In genomic region chr1:92494485-92495141, GRCh38 we compare ENCODE assay signal across 22 cellular contexts. TPM values are rescaled to one million over a fixed set of nuclear protein-coding genes. Genes with fewer than 3 reads are reported as not detected.
DNase-seq lines count a peak whose midpoint lies in the region; ATAC-seq lines count a peak whose summit lies in the region.
"Had no signal": no experiment of that assay in that cellular context is flagged by ENCODE, and none has a peak within 500 bp of the region (broad histone marks: within the 10 kb centered on the region; RNA-seq: fewer than 3 reads in every experiment).

No MANE protein-coding gene starts in this region.

- peaks cover 14% of the 10 kb centered on the region for H3K4me1 ChIP-seq in CD4-positive, CD25-positive, alpha-beta regulatory T cell (ENCODE audit: control insufficient read depth, insufficient read depth, low read length, poor library complexity, severe bottlenecking)
- H3K4me1 ChIP-seq in Karpas-422 (ENCODE audit: low read length): peaks cover 14% of the 10 kb centered on the region
- H3K4me1 ChIP-seq in thymus (ENCODE audit: control insufficient read depth, insufficient read depth, low read length): peaks cover 13% of the 10 kb centered on the region
- H3K4me1 ChIP-seq: SJSA1 had no signal

- H3K79me2 ChIP-seq in Karpas-422 (ENCODE audit: low read length): no peaks in the 10 kb centered on the region

- peak overlapping the region; percentile 57 for H3K27ac Mint-ChIP-seq in activated T-cell treated with anti-CD3 and anti-CD28 coated beads, Interleukin-2, amount 50 U/mL, for 24 hours
- peak overlapping the region in 2 of 3 donors; percentile 65 to 76 for H3K27ac Mint-ChIP-seq in CD4-positive, CD25-positive, alpha-beta regulatory T cell
- H3K27ac Mint-ChIP-seq: IgD-negative memory B cell had no signal

- ATAC-seq in activated T-cell treated with anti-CD3 and anti-CD28 coated beads, Interleukin-2, amount 50 U/mL, for 4 hours: no peak
- ATAC-seq in CD4-positive, CD25-positive, alpha-beta regulatory T cell (ENCODE audit: low read depth in 2 of 2): no peak
- no peak for ATAC-seq in esophagus mucosa

- H3K4me3 ChIP-seq in CD4-positive, CD25-positive, alpha-beta regulatory T cell (ENCODE audit: low read depth, low read length): no peak overlapping the region
- H3K4me3 ChIP-seq in Karpas-422 (ENCODE audit: low read length) (no peak overlapping the region), thymus (ENCODE audit: low read length) (no peak overlapping the region)
- H3K4me3 ChIP-seq: GM23248, MG63, SJSA1 had no signal

- no peak overlapping the region for H3K9ac ChIP-seq in Karpas-422 (ENCODE audit: low read length)
- H3K9ac ChIP-seq: GM23248 had no signal

- H3K9me2 ChIP-seq in Karpas-422 (replicated peaks; ENCODE audit: insufficient read depth, low read length): no peaks in the 10 kb centered on the region

- no peak overlapping the region for H3K4me3 Mint-ChIP-seq in activated T-cell treated with anti-CD3 and anti-CD28 coated beads, Interleukin-2, amount 50 U/mL, for 24 hours
- no peak overlapping the region for H3K4me3 Mint-ChIP-seq in activated T-cell treated with anti-CD3 and anti-CD28 coated beads, Interleukin-2, amount 50 U/mL, for 4 hours
- no peak overlapping the region for H3K4me3 Mint-ChIP-seq in CD4-positive, CD25-positive, alpha-beta regulatory T cell
- H3K4me3 Mint-ChIP-seq: CD14-positive monocyte, IgD-negative memory B cell had no signal

- H3K9me3 ChIP-seq in CD4-positive, CD25-positive, alpha-beta regulatory T cell (ENCODE audit: control insufficient read depth in 2 of 2, low read length in 2 of 2): no peaks in the 10 kb centered on the region
- H3K9me3 ChIP-seq in Karpas-422 (ENCODE audit: low read length) (no peaks in the 10 kb centered on the region), thymus (ENCODE audit: control insufficient read depth) (no peaks in the 10 kb centered on the region)
- H3K9me3 ChIP-seq: MG63, SJSA1 had no signal

- peaks cover 5% of the 10 kb centered on the region for H3K9me3 Mint-ChIP-seq in activated T-cell treated with anti-CD3 and anti-CD28 coated beads, Interleukin-2, amount 50 U/mL, for 24 hours
- no peaks in the 10 kb centered on the region for H3K9me3 Mint-ChIP-seq in activated T-cell treated with anti-CD3 and anti-CD28 coated beads, Interleukin-2, amount 50 U/mL, for 4 hours
- H3K9me3 Mint-ChIP-seq in CD4-positive, CD25-positive, alpha-beta regulatory T cell: peaks cover 0 to 1% (median 0%) of the 10 kb centered on the region in 7 donors
- H3K9me3 Mint-ChIP-seq: CD14-positive monocyte, IgD-negative memory B cell had no signal

- DNase-seq in activated T-cell treated with anti-CD3 and anti-CD28 coated beads, Interleukin-2, amount 50 U/mL, for 24 hours: no peak
- DNase-seq in activated T-cell treated with anti-CD3 and anti-CD28 coated beads, Interleukin-2, amount 50 U/mL, for 4 hours: no peak
- DNase-seq in CD4-positive, CD25-positive, alpha-beta regulatory T cell: no peak
- DNase-seq in Karpas-422: peak; percentile 34
- no peak for DNase-seq in HT-29 (ENCODE audit: low spot score)
- DNase-seq: Calu3, GM23248, H7, MG63, NCI-H1694, NCI-H2029 treated with DMSO at 0.1 percent for 48 hours, NCI-H446 treated with DMSO at 0.1 percent for 48 hours, NCI-H526, NCI-H82, Right ventricle myocardium superior, RPMI8226, T-helper 1 cell had no signal

- H3K36me3 Mint-ChIP-seq in activated T-cell treated with anti-CD3 and anti-CD28 coated beads, Interleukin-2, amount 50 U/mL, for 24 hours (ENCODE audit: low read depth): peaks cover 21% of the 10 kb centered on the region
- no peaks in the 10 kb centered on the region for H3K36me3 Mint-ChIP-seq in activated T-cell treated with anti-CD3 and anti-CD28 coated beads, Interleukin-2, amount 50 U/mL, for 4 hours (ENCODE audit: insufficient read depth)
- H3K36me3 Mint-ChIP-seq in CD4-positive, CD25-positive, alpha-beta regulatory T cell: no peaks in the 10 kb centered on the region
- H3K36me3 Mint-ChIP-seq: CD14-positive monocyte had no signal

- no peak overlapping the region for H3K27ac ChIP-seq in CD4-positive, CD25-positive, alpha-beta regulatory T cell (ENCODE audit: insufficient read depth, low read length, poor library complexity, severe bottlenecking)
- H3K27ac ChIP-seq in Karpas-422 (ENCODE audit: low read length) (no peak overlapping the region), thymus (ENCODE audit: low read depth) (peak overlapping the region; percentile 27)
- H3K27ac ChIP-seq: GM23248, SJSA1 had no signal

- H3K4me2 ChIP-seq in Karpas-422 (ENCODE audit: low read depth, low read length, poor library complexity, severe bottlenecking): no peak overlapping the region

- H3K4me1 Mint-ChIP-seq in activated T-cell treated with anti-CD3 and anti-CD28 coated beads, Interleukin-2, amount 50 U/mL, for 24 hours (ENCODE audit: low read depth): peaks cover 33% of the 10 kb centered on the region
- H3K4me1 Mint-ChIP-seq in activated T-cell treated with anti-CD3 and anti-CD28 coated beads, Interleukin-2, amount 50 U/mL, for 4 hours (ENCODE audit: low read depth): peaks cover 23% of the 10 kb centered on the region
- peaks cover 0 to 45% (median 7%) of the 10 kb centered on the region in 4 donors for H3K4me1 Mint-ChIP-seq in CD4-positive, CD25-positive, alpha-beta regulatory T cell
- H3K4me1 Mint-ChIP-seq: CD14-positive monocyte, IgD-negative memory B cell had no signal

- no peak overlapping the region for H2AFZ ChIP-seq in Karpas-422 (ENCODE audit: low read length)
- H2AFZ ChIP-seq: GM23248 had no signal

- H4K20me1 ChIP-seq in Karpas-422 (ENCODE audit: insufficient read depth, low read depth, low read length): no peaks in the 10 kb centered on the region

- no peaks in the 10 kb centered on the region for H3K36me3 ChIP-seq in CD4-positive, CD25-positive, alpha-beta regulatory T cell (ENCODE audit: control insufficient read depth, insufficient read depth, low read length)
- H3K36me3 ChIP-seq in Karpas-422 (ENCODE audit: insufficient read depth, low read length) (no peaks in the 10 kb centered on the region), thymus (ENCODE audit: control insufficient read depth, insufficient read depth) (no peaks in the 10 kb centered on the region)
- H3K36me3 ChIP-seq: MG63, SJSA1 had no signal

- H3K27me3 Mint-ChIP-seq in activated T-cell treated with anti-CD3 and anti-CD28 coated beads, Interleukin-2, amount 50 U/mL, for 24 hours: no peaks in the 10 kb centered on the region
- H3K27me3 Mint-ChIP-seq in activated T-cell treated with anti-CD3 and anti-CD28 coated beads, Interleukin-2, amount 50 U/mL, for 4 hours (ENCODE audit: low read depth): no peaks in the 10 kb centered on the region
- H3K27me3 Mint-ChIP-seq in CD4-positive, CD25-positive, alpha-beta regulatory T cell: peaks cover 17% of the 10 kb centered on the region

- H3K27me3 ChIP-seq in CD4-positive, CD25-positive, alpha-beta regulatory T cell (ENCODE audit: control insufficient read depth, insufficient read depth, low read length): no peaks in the 10 kb centered on the region
- H3K27me3 ChIP-seq in Karpas-422 (ENCODE audit: low read length) (no peaks in the 10 kb centered on the region), thymus (ENCODE audit: control insufficient read depth, insufficient read depth) (no peaks in the 10 kb centered on the region)
- H3K27me3 ChIP-seq: MG63 had no signal

- WGBS in thymus: 96% methylated on average over 4 of the region's 4 CpGs

RNA-seq across cellular contexts. Expression of gene GFI1, which starts 7.9 kb away (rescaled TPM):
- total RNA-seq in activated T-cell treated with anti-CD3 and anti-CD28 coated beads, Interleukin-2, amount 50 U/mL, for 4 hours: 100 to 1,000 TPM in 2 of 3 donors, 10 to 100 TPM in 1; 99.4 to 136 (median 115) TPM
- total RNA-seq in CD4-positive, CD25-positive, alpha-beta regulatory T cell: 3.0 TPM
- polyA plus RNA-seq in CD4-positive, CD25-positive, alpha-beta regulatory T cell: 10 to 100 TPM in 1 of 4 donors, 1 to 10 TPM in 3; 3.6 to 11.5 (median 6.9) TPM
- total RNA-seq in Karpas-422 (2014; rRNA removed; shearing (Covaris generic); ENCODE audit: low replicate concordance): 10.2 and 10.8 TPM in 2 replicates
- 12.6 TPM for polyA plus RNA-seq in thymus
- 0.24 TPM for total RNA-seq in esophagus mucosa
- total RNA-seq in HT-29 (2014; rRNA removed; shearing (Covaris generic)): 0.20 and 0.42 TPM in 2 replicates
- total RNA-seq: GM23248, SJSA1 had no signal
- polyA plus RNA-seq: CD14-positive monocyte, GM23248 had no signal
